In the genomic region with DNA sequence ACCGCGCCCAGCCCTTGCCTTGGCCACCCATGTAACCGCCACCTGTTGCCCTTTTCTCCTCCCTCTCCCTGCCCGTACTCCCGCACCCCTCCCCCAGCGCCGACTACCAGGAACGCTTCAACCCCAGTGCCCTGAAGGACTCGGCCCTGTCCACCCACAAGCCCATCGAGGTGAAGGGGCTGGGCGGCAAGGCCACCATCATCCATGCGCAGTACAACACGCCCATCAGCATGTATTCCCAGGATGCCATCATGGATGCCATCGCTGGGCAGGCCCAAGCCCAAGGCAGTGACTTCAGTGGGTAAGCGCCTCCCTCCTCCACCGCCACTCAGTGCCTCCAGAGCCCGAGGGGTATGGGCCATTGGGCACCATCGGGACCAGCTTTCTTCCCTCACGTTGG, we compare ENCODE assay signal across 1 cellular context.
TF ChIP-seq lines count a peak whose summit lies in the region.

No MANE protein-coding gene starts in this region.

TF ChIP-seq in IMR-90, 13 proteins besides CTCF, POLR2A, EP300 and RAD21:
- TF ChIP-seq USF2 (IDR thresholded peaks at IDR 0.05; ENCODE audit: low read depth, low read length) (no peak), ELK1 (IDR thresholded peaks at IDR 0.05; ENCODE audit: borderline replicate concordance, low read depth, low read length) (no peak), MAZ (IDR thresholded peaks at IDR 0.05; ENCODE audit: borderline replicate concordance, low read depth, low read length) (no peak), NFE2L2 (IDR thresholded peaks at IDR 0.05; ENCODE audit: low read depth, low read length) (no peak), RCOR1 (IDR thresholded peaks at IDR 0.05; ENCODE audit: insufficient replicate concordance, low read length) (no peak), CEBPB (IDR thresholded peaks at IDR 0.05; ENCODE audit: low read depth, low read length) (no peak), CHD1 (IDR thresholded peaks at IDR 0.05; ENCODE audit: low read depth, low read length) (no peak), FOS (IDR thresholded peaks at IDR 0.05; ENCODE audit: low read depth, low read length) (no peak), MAFK (IDR thresholded peaks at IDR 0.05; ENCODE audit: low read depth, low read length) (no peak), BHLHE40 (IDR thresholded peaks at IDR 0.05; ENCODE audit: low read depth, low read length) (no peak)
